24 cellular contexts compared by ENCODE assay signal in genomic region chr2:747774-748351, GRCh38.
"Had no signal": no experiment of that assay in that cellular context is flagged by ENCODE, and none has a peak within 500 bp of the region (broad histone marks: within the 10 kb centered on the region; RNA-seq: fewer than 3 reads in every experiment).

No MANE protein-coding gene starts in this region.

- H2AFZ ChIP-seq: parathyroid adenoma had no signal

- H3K79me2 ChIP-seq: parathyroid adenoma had no signal

- H3K4me1 ChIP-seq: heart left ventricle, parathyroid adenoma, prostate gland, spleen, tibial artery, upper lobe of right lung had no signal

- H3K9me3 ChIP-seq: prostate gland, tibial artery, upper lobe of right lung had no signal

- H3K4me3 ChIP-seq: heart left ventricle, prostate gland, spleen, tibial artery, upper lobe of right lung had no signal

- H3K36me3 ChIP-seq: heart left ventricle, prostate gland, spleen, tibial artery, upper lobe of right lung had no signal

- H3K4me3 Mint-ChIP-seq: dendritic cell treated with granulocyte-macrophage colony-stimulating factor and Interleukin-4, amounts not matched to agents 40 ng/mL and 50 ng/mL, for 4 days; naive thymus-derived CD8-positive, alpha-beta T cell; neural crest cell; stimulated activated memory B cell treated with anti-CD40 and anti-IgM and Interleukin-4, amounts not matched to agents 10 μg/mL and 1 μg/mL and 100 μg/mL, for 72 hours; stimulated activated naive CD8-positive, alpha-beta T cell treated with anti-CD3 and anti-CD28 coated beads, Interleukin-15, Interleukin-2, amounts not matched to agents 100 ng/mL and 50 ng/mL, for 24 hours had no signal

- H3K36me3 Mint-ChIP-seq: naive thymus-derived CD8-positive, alpha-beta T cell; stimulated activated memory B cell treated with anti-CD40 and anti-IgM and Interleukin-4, amounts not matched to agents 10 μg/mL and 1 μg/mL and 100 μg/mL, for 72 hours had no signal

- DNase-seq: cerebellar nuclear complex; erythroblast; foreskin melanocyte; heart left ventricle; hippocampal formation; kidney glomerular epithelial cell; mesendoderm; naive thymus-derived CD8-positive, alpha-beta T cell; nucleus accumbens; spleen; stimulated activated CD4-positive, alpha-beta T cell treated with anti-CD3 and anti-CD28 coated beads, Interleukin-15, amount 100 ng/mL, for 24 hours; stimulated activated CD4-positive, alpha-beta T cell treated with anti-CD3 and anti-CD28 coated beads, Interleukin-1b, Interleukin-23, amount 100 ng/mL, for 48 hours; stimulated activated CD4-positive, alpha-beta T cell treated with anti-CD3 and anti-CD28 coated beads, Interleukin-4, amount 100 ng/mL, for 24 hours; tibial artery; upper lobe of right lung had no signal

- H3K27ac ChIP-seq: heart left ventricle, parathyroid adenoma, prostate gland, spleen, tibial artery, upper lobe of right lung had no signal

- H3K4me1 Mint-ChIP-seq: naive thymus-derived CD8-positive, alpha-beta T cell; stimulated activated memory B cell treated with anti-CD40 and anti-IgM and Interleukin-4, amounts not matched to agents 10 μg/mL and 1 μg/mL and 100 μg/mL, for 72 hours had no signal

- ATAC-seq: heart left ventricle; naive thymus-derived CD8-positive, alpha-beta T cell; sciatic nerve; stimulated activated memory B cell treated with anti-CD40 and anti-IgM and Interleukin-4, amounts not matched to agents 10 μg/mL and 1 μg/mL and 100 μg/mL, for 72 hours; upper lobe of right lung had no signal

- H3K9ac ChIP-seq: parathyroid adenoma had no signal

- H3K9me3 Mint-ChIP-seq: dendritic cell treated with granulocyte-macrophage colony-stimulating factor and Interleukin-4, amounts not matched to agents 40 ng/mL and 50 ng/mL, for 4 days had no signal

- FAIRE-seq: colon, endothelial cell of umbilical vein had no signal

- H3K27ac Mint-ChIP-seq: dendritic cell treated with granulocyte-macrophage colony-stimulating factor and Interleukin-4, amounts not matched to agents 40 ng/mL and 50 ng/mL, for 4 days; naive thymus-derived CD8-positive, alpha-beta T cell; stimulated activated memory B cell treated with anti-CD40 and anti-IgM and Interleukin-4, amounts not matched to agents 10 μg/mL and 1 μg/mL and 100 μg/mL, for 72 hours; stimulated activated naive CD8-positive, alpha-beta T cell treated with anti-CD3 and anti-CD28 coated beads, Interleukin-15, Interleukin-2, amounts not matched to agents 100 ng/mL and 50 ng/mL, for 24 hours had no signal
